27 cellular contexts compared by ENCODE assay signal in genomic region chr15:36653851-36654250, GRCh38.
"Had no signal": no experiment of that assay in that cellular context is flagged by ENCODE, and none has a peak within 500 bp of the region (broad histone marks: within the 10 kb centered on the region; RNA-seq: fewer than 3 reads in every experiment).

No MANE protein-coding gene starts in this region.

- H3K27me3 ChIP-seq: ascending aorta, gastrocnemius medialis, hepatocyte, pancreas, sigmoid colon, upper lobe of left lung had no signal

- FAIRE-seq: kidney, pancreas, small intestine had no signal

- H3K9me3 ChIP-seq: ascending aorta, gastrocnemius medialis, pancreas, psoas muscle, sigmoid colon, thoracic aorta, upper lobe of left lung had no signal

- H3K4me1 ChIP-seq: ascending aorta, pancreas, upper lobe of left lung had no signal

- H3K36me3 ChIP-seq: ascending aorta, pancreas, sigmoid colon, upper lobe of left lung had no signal

- H3K4me3 ChIP-seq: ascending aorta, gastrocnemius medialis, hepatocyte, pancreas, psoas muscle, sigmoid colon, thoracic aorta, upper lobe of left lung had no signal

- ATAC-seq: gastrocnemius medialis; left colon; naive thymus-derived CD4-positive, alpha-beta T cell; pancreas; psoas muscle; stimulated activated effector memory CD8-positive, alpha-beta T cell treated with anti-CD3 and anti-CD28 coated beads, Interleukin-12 subunit alpha, Interleukin-12 subunit beta, amount 100 ng/mL, for 72 hours; T-helper 17 cell had no signal

- H3K27ac ChIP-seq: ascending aorta, gastrocnemius medialis, hepatocyte, pancreas, psoas muscle, thoracic aorta, upper lobe of left lung had no signal

- DNase-seq: activated CD4-positive, alpha-beta memory T cell treated with anti-CD3 and anti-CD28 coated beads, Interleukin-2, amount 10 ng/mL, durations not matched to agents 7 days and 5 days; activated CD4-positive, alpha-beta T cell treated with anti-CD3 and anti-CD28 coated beads, Interleukin-2, amount 10 ng/mL, durations not matched to agents 7 days and 5 days; activated CD4-positive, CD25-positive, alpha-beta regulatory T cell treated with anti-CD3 and anti-CD28 coated beads, Interleukin-2, amount 50 U/mL, for 72 hours; activated CD8-positive, alpha-beta memory T cell treated with anti-CD3 and anti-CD28 coated beads, Interleukin-2, amount 50 U/mL, for 48 hours; activated gamma-delta T cell; activated naive CD4-positive, alpha-beta T cell treated with anti-CD3 and anti-CD28 coated beads, Interleukin-2, amount 10 ng/mL, durations not matched to agents 7 days and 5 days; activated naive CD8-positive, alpha-beta T cell treated with anti-CD3 and anti-CD28 coated beads, Interleukin-2, amount 10 ng/mL, durations not matched to agents 7 days and 5 days; activated T-cell treated with anti-CD3 and anti-CD28 coated beads, Interleukin-2, amount 50 U/mL, for 24 hours; caudate nucleus; endodermal cell; gastrocnemius medialis; kidney; left colon; midbrain; naive thymus-derived CD4-positive, alpha-beta T cell; pancreas; psoas muscle; sigmoid colon; small intestine; stimulated activated CD4-positive, alpha-beta T cell treated with anti-CD3 and anti-CD28 coated beads, Interleukin-4, amount 100 ng/mL, for 24 hours; T-helper 17 cell; T1000; upper lobe of left lung had no signal
